ENCODE assay signal across 1 cellular context in genomic region chr5:55551298-55551846, GRCh38.
TF ChIP-seq lines count a peak whose summit lies in the region.

No MANE protein-coding gene starts in this region.

TF ChIP-seq in IMR-90, 13 proteins besides CTCF, POLR2A, EP300 and RAD21 (continued from another document):
- TF ChIP-seq, protein P1, sequence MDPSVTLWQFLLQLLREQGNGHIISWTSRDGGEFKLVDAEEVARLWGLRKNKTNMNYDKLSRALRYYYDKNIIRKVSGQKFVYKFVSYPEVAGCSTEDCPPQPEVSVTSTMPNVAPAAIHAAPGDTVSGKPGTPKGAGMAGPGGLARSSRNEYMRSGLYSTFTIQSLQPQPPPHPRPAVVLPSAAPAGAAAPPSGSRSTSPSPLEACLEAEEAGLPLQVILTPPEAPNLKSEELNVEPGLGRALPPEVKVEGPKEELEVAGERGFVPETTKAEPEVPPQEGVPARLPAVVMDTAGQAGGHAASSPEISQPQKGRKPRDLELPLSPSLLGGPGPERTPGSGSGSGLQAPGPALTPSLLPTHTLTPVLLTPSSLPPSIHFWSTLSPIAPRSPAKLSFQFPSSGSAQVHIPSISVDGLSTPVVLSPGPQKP (IDR thresholded peaks at IDR 0.05; ENCODE audit: borderline replicate concordance, low read depth, low read length) = no peak
